ENCODE assay signal across 8 cellular contexts in the genomic region with DNA sequence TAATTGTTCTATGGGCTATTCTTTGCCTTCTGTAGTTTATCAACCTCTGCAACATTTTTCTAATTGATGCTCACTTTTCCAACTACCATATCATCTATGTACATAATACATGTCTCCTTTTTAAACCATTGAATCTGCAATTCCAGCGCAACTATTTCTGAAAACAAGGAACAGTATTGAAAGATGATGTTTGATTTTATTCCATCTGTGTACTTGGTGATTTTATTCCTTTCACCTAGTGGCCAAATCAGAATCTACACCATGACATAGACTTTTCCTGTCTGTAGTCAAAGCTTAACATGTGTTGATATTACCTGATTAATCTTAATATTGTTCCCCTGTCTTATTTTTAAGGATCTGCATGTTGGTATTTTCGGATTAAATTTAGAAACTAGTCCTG. TPM values are rescaled to one million over a fixed set of nuclear protein-coding genes. Genes with fewer than 3 reads are reported as not detected.
DNase-seq lines count a peak whose midpoint lies in the region; ATAC-seq and TF ChIP-seq lines count a peak whose summit lies in the region.
"Had no signal": no experiment of that assay in that cellular context is flagged by ENCODE, and none has a peak within 500 bp of the region (broad histone marks: within the 10 kb centered on the region; RNA-seq: fewer than 3 reads in every experiment).

No MANE protein-coding gene starts in this region.

- peak; percentile 50 for TF ChIP-seq CTCF in GM12873 (IDR thresholded peaks at IDR 0.05; ENCODE audit: insufficient read depth, low read depth, low read length, missing control alignments)
- TF ChIP-seq CTCF in OCI-LY3 (IDR thresholded peaks at IDR 0.05; ENCODE audit: low read depth, low read length): peak; percentile 61
- TF ChIP-seq CTCF in epithelial cell of esophagus (IDR thresholded peaks at IDR 0.05; ENCODE audit: insufficient read depth, low read depth, low read length, missing control alignments): peak; percentile 41
- peak; percentile 34 to 48 (median 45) for TF ChIP-seq CTCF in gastrocnemius medialis (IDR thresholded peaks at IDR 0.05 in 4 of 5, conservative IDR thresholded peaks at IDR 0.05 in 1 of 5)

- in situ Hi-C loops in gastrocnemius medialis (cut with MboI; ENCODE audit: low sequenced_read_pairs in 4 of 4): no loop called here

- TF ChIP-seq POLR2A in gastrocnemius medialis (IDR thresholded peaks at IDR 0.05): no peak

- H3K27me3 ChIP-seq in OCI-LY3 (ENCODE audit: low read depth, low read length) (no peaks in the 10 kb centered on the region), gastrocnemius medialis (no peaks in the 10 kb centered on the region)

- ATAC-seq in gastrocnemius medialis: peak in 1 of 2 donors; percentile 44

- H3K79me2 ChIP-seq in OCI-LY3 (ENCODE audit: low read length): peaks cover 84% of the 10 kb centered on the region

- H3K4me3 ChIP-seq in OCI-LY3 (ENCODE audit: low read length) (no peak overlapping the region), epithelial cell of esophagus (ENCODE audit: low read length) (no peak overlapping the region), gastrocnemius medialis (no peak overlapping the region)

- no peak overlapping the region for H3K4me2 ChIP-seq in OCI-LY3 (ENCODE audit: low read length)

- no peak overlapping the region for H2AFZ ChIP-seq in OCI-LY3 (ENCODE audit: low read depth, low read length)

- H3K27ac ChIP-seq in OCI-LY3 (ENCODE audit: low read length) (no peak overlapping the region), gastrocnemius medialis (peak overlapping the region; percentile 59 to 96 (median 74))

- H4K20me1 ChIP-seq in OCI-LY3 (ENCODE audit: insufficient read depth, low read length): peaks cover 50% of the 10 kb centered on the region

- DNase-seq in epithelial cell of esophagus (ENCODE audit: low read depth) (peak; percentile 39), gastrocnemius medialis (no peak), UCSD-AML1 (lab: John Stamatoyannopoulos, UW; ENCODE audit: unreplicated experiment) (no peak), nucleus accumbens (lab: John Stamatoyannopoulos, UW) (no peak)
- no peak for DNase-seq in stimulated activated CD8-positive, alpha-beta memory T cell treated with anti-CD3 and anti-CD28 coated beads, Interleukin-4, amount 100 ng/mL, for 48 hours
- DNase-seq: T-helper 9 cell had no signal

- H3K4me1 ChIP-seq in OCI-LY3 (ENCODE audit: low read length): no peaks in the 10 kb centered on the region
- H3K4me1 ChIP-seq in gastrocnemius medialis: peaks cover 78 to 86% of the 10 kb centered on the region in 2 donors

- intact Hi-C loops in gastrocnemius medialis (cut with DNase I; ENCODE audit: low total_unique reads): no loop called here

- peaks cover 2% of the 10 kb centered on the region for H3K36me3 ChIP-seq in OCI-LY3 (replicated peaks; ENCODE audit: low read depth, low read length)
- H3K36me3 ChIP-seq in gastrocnemius medialis: peaks cover 0 to 9% of the 10 kb centered on the region in 2 donors

- no peak overlapping the region for H3K9ac ChIP-seq in OCI-LY3 (ENCODE audit: low read length)

- H3K9me3 ChIP-seq in OCI-LY3 (ENCODE audit: insufficient read depth, low read length) (no peaks in the 10 kb centered on the region), gastrocnemius medialis (no peaks in the 10 kb centered on the region)

RNA-seq across cellular contexts. Expression of gene NKTR, which starts 13.0 kb away (rescaled TPM):
- 10 to 100 TPM; 10.0 to 56.6 (median 13.6) TPM for total RNA-seq in gastrocnemius medialis

RNA-seq across cellular contexts. Expression of gene SS18L2, which starts 22.8 kb away (rescaled TPM):
- 10 to 100 TPM; 12.0 to 30.0 (median 15.5) TPM for total RNA-seq in gastrocnemius medialis

RNA-seq across cellular contexts. Expression of gene SEC22C, which starts 31.7 kb away (rescaled TPM):
- total RNA-seq in gastrocnemius medialis: 10 to 100 TPM; 35.5 to 54.6 (median 40.6) TPM

RNA-seq across cellular contexts. Expression of gene ZBTB47, which starts 40.0 kb away (rescaled TPM):
- 100 to 1,000 TPM; 141 to 256 (median 167) TPM for total RNA-seq in gastrocnemius medialis
